1 cellular context compared by ENCODE assay signal in genomic region chr2:189552991-189553404, GRCh38.
TF ChIP-seq lines count a peak whose summit lies in the region.

No MANE protein-coding gene starts in this region.

TF ChIP-seq in A549, 52 proteins besides CTCF, POLR2A, EP300 and RAD21 (continued from another document):
- TF ChIP-seq HMGXB4 (CRISPR knock-in tag; IDR thresholded peaks at IDR 0.05; ENCODE audit: borderline replicate concordance) (no peak), HEYL (CRISPR knock-in tag; IDR thresholded peaks at IDR 0.05) (no peak), RARB (CRISPR knock-in tag; IDR thresholded peaks at IDR 0.05) (no peak), EHF (CRISPR knock-in tag; IDR thresholded peaks at IDR 0.05) (no peak), FOXS1 (CRISPR knock-in tag; IDR thresholded peaks at IDR 0.05) (no peak), ZFP36 (IDR thresholded peaks at IDR 0.05; ENCODE audit: borderline replicate concordance, partially characterized antibody) (no peak), CHD4 (IDR thresholded peaks at IDR 0.05; ENCODE audit: borderline replicate concordance) (no peak), RNF2 (IDR thresholded peaks at IDR 0.05; ENCODE audit: borderline replicate concordance, low read depth) (no peak), POLR2AphosphoS2 (conservative IDR thresholded peaks at IDR 0.05; ENCODE audit: low read length) (no peak), MAZ (IDR thresholded peaks at IDR 0.05; ENCODE audit: borderline replicate concordance, low read depth, low read length) (no peak), MAFK (IDR thresholded peaks at IDR 0.05; ENCODE audit: partially characterized antibody) (no peak), NFE2L2 (conservative IDR thresholded peaks at IDR 0.05; ENCODE audit: low read length) (no peak), HOXA7 (CRISPR knock-in tag; IDR thresholded peaks at IDR 0.05) (no peak), NR3C1 (IDR thresholded peaks at IDR 0.05) (no peak), CEBPB (IDR thresholded peaks at IDR 0.05) (peak; percentile 44 to 78; a peak in 2 of 4 replicates), NPAS2 (CRISPR knock-in tag; IDR thresholded peaks at IDR 0.05; ENCODE audit: borderline replicate concordance) (no peak), KDM1A (IDR thresholded peaks at IDR 0.05; ENCODE audit: low read depth) (no peak)
- TF ChIP-seq, protein P1, sequence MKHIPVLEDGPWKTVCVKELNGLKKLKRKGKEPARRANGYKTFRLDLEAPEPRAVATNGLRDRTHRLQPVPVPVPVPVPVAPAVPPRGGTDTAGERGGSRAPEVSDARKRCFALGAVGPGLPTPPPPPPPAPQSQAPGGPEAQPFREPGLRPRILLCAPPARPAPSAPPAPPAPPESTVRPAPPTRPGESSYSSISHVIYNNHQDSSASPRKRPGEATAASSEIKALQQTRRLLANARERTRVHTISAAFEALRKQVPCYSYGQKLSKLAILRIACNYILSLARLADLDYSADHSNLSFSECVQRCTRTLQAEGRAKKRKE (CRISPR knock-in tag; IDR thresholded peaks at IDR 0.05; ENCODE audit: low read depth) = no peak
- TF ChIP-seq, protein P2, sequence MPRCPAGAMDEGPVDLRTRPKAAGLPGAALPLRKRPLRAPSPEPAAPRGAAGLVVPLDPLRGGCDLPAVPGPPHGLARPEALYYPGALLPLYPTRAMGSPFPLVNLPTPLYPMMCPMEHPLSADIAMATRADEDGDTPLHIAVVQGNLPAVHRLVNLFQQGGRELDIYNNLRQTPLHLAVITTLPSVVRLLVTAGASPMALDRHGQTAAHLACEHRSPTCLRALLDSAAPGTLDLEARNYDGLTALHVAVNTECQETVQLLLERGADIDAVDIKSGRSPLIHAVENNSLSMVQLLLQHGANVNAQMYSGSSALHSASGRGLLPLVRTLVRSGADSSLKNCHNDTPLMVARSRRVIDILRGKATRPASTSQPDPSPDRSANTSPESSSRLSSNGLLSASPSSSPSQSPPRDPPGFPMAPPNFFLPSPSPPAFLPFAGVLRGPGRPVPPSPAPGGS (IDR thresholded peaks at IDR 0.05) = no peak
- TF ChIP-seq, protein P3, sequence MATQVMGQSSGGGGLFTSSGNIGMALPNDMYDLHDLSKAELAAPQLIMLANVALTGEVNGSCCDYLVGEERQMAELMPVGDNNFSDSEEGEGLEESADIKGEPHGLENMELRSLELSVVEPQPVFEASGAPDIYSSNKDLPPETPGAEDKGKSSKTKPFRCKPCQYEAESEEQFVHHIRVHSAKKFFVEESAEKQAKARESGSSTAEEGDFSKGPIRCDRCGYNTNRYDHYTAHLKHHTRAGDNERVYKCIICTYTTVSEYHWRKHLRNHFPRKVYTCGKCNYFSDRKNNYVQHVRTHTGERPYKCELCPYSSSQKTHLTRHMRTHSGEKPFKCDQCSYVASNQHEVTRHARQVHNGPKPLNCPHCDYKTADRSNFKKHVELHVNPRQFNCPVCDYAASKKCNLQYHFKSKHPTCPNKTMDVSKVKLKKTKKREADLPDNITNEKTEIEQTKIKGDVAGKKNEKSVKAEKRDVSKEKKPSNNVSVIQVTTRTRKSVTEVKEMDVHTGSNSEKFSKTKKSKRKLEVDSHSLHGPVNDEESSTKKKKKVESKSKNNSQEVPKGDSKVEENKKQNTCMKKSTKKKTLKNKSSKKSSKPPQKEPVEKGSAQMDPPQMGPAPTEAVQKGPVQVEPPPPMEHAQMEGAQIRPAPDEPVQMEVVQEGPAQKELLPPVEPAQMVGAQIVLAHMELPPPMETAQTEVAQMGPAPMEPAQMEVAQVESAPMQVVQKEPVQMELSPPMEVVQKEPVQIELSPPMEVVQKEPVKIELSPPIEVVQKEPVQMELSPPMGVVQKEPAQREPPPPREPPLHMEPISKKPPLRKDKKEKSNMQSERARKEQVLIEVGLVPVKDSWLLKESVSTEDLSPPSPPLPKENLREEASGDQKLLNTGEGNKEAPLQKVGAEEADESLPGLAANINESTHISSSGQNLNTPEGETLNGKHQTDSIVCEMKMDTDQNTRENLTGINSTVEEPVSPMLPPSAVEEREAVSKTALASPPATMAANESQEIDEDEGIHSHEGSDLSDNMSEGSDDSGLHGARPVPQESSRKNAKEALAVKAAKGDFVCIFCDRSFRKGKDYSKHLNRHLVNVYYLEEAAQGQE (IDR thresholded peaks at IDR 0.05) = no peak
